8 cellular contexts compared by ENCODE assay signal in genomic region chr14:39267592-39268112, GRCh38. TPM values are rescaled to one million over a fixed set of nuclear protein-coding genes. Genes with fewer than 3 reads are reported as not detected.
A peak's percentile ranks its signal among the peaks of the same experiment; 100 is the strongest.
DNase-seq lines count a peak whose midpoint lies in the region; ATAC-seq and TF ChIP-seq lines count a peak whose summit lies in the region.

No MANE protein-coding gene starts in this region.

- H3K4me1 ChIP-seq in MM.1S (ENCODE audit: low read length) (peaks cover 9% of the 10 kb centered on the region; the same call in 1 of the 2 replicates), iPS-15b (ENCODE audit: control insufficient read depth, insufficient read depth, low read length) (no peaks in the 10 kb centered on the region)

- H3K9me2 ChIP-seq in MM.1S (replicated peaks; ENCODE audit: insufficient read depth, low read length): no peaks in the 10 kb centered on the region

- H3K9me3 ChIP-seq in MM.1S (replicated peaks; ENCODE audit: insufficient read depth, low read length) (no peaks in the 10 kb centered on the region), iPS-15b (ENCODE audit: control insufficient read depth, insufficient read depth, low read length) (peaks cover 4% of the 10 kb centered on the region)

- peak overlapping the region; percentile 66 for H3K4me3 Mint-ChIP-seq in stimulated activated effector memory CD8-positive, alpha-beta T cell treated with anti-CD3 and anti-CD28 coated beads, Interleukin-12 subunit alpha, Interleukin-12 subunit beta, amount 100 ng/mL, for 72 hours

- peak overlapping the region; percentile 96 for H3K27ac ChIP-seq in MM.1S (ENCODE audit: low read length)
- peak overlapping the region; percentile 100 for H3K27ac ChIP-seq in adipose tissue (ENCODE audit: low read depth, low read length)

- peak overlapping the region; percentile 64 for H3K4me2 ChIP-seq in MM.1S (ENCODE audit: low read depth, low read length)

- no peaks in the 10 kb centered on the region for H3K9me3 Mint-ChIP-seq in stimulated activated effector memory CD8-positive, alpha-beta T cell treated with anti-CD3 and anti-CD28 coated beads, Interleukin-12 subunit alpha, Interleukin-12 subunit beta, amount 100 ng/mL, for 72 hours

- H3K9ac ChIP-seq in MM.1S (ENCODE audit: low read length) (peak overlapping the region; percentile 90), iPS-15b (ENCODE audit: low read depth, low read length) (peak overlapping the region; percentile 84)

- H3K27me3 ChIP-seq in MM.1S (replicated peaks; ENCODE audit: insufficient read depth, low read length) (no peaks in the 10 kb centered on the region), iPS-15b (ENCODE audit: control insufficient read depth, insufficient read depth, low read length) (peaks cover 9% of the 10 kb centered on the region)

- no peak for TF ChIP-seq CTCF in MM.1S (IDR thresholded peaks at IDR 0.05; ENCODE audit: low read length)

- H3K27ac Mint-ChIP-seq in stimulated activated effector memory CD8-positive, alpha-beta T cell treated with anti-CD3 and anti-CD28 coated beads, Interleukin-12 subunit alpha, Interleukin-12 subunit beta, amount 100 ng/mL, for 72 hours: peak overlapping the region; percentile 99

- H3K36me3 ChIP-seq in MM.1S (replicated peaks; ENCODE audit: insufficient read depth, low read length): no peaks in the 10 kb centered on the region
- no peaks in the 10 kb centered on the region for H3K36me3 ChIP-seq in iPS-15b (ENCODE audit: control insufficient read depth, insufficient read depth, low read length)

- peak overlapping the region; percentile 38; the same call in 1 of the 2 replicates for H2AFZ ChIP-seq in MM.1S (ENCODE audit: low read length)

- H3K4me3 ChIP-seq in MM.1S (ENCODE audit: low read length) (peak overlapping the region; percentile 69), iPS-15b (ENCODE audit: low read depth, low read length) (peak overlapping the region; percentile 88)

- peaks cover 57% of the 10 kb centered on the region for H3K4me1 Mint-ChIP-seq in stimulated activated effector memory CD8-positive, alpha-beta T cell treated with anti-CD3 and anti-CD28 coated beads, Interleukin-12 subunit alpha, Interleukin-12 subunit beta, amount 100 ng/mL, for 72 hours

- H4K20me1 ChIP-seq in MM.1S (ENCODE audit: insufficient read depth, low read length): no peaks in the 10 kb centered on the region

- ATAC-seq in GM21576 (IDR thresholded peaks at IDR 0.05; ENCODE audit: unreplicated experiment): peak; percentile 7
- ATAC-seq in stimulated activated effector memory CD8-positive, alpha-beta T cell treated with anti-CD3 and anti-CD28 coated beads, Interleukin-12 subunit alpha, Interleukin-12 subunit beta, amount 100 ng/mL, for 72 hours: no peak
- no peak for ATAC-seq in GM19397 (IDR thresholded peaks at IDR 0.05; ENCODE audit: unreplicated experiment)

- peaks cover 18% of the 10 kb centered on the region; the same call in 1 of the 2 replicates for H3F3A ChIP-seq in MM.1S (ENCODE audit: insufficient read depth, low read length)

- H3K79me2 ChIP-seq in MM.1S (ENCODE audit: low read length): peaks cover 58% of the 10 kb centered on the region

- peaks cover 14% of the 10 kb centered on the region for H3K36me3 Mint-ChIP-seq in stimulated activated effector memory CD8-positive, alpha-beta T cell treated with anti-CD3 and anti-CD28 coated beads, Interleukin-12 subunit alpha, Interleukin-12 subunit beta, amount 100 ng/mL, for 72 hours

- DNase-seq in G401 (ENCODE audit: low spot score) (peak; percentile 53), MM.1S (peak; percentile 47), HK-2 (ENCODE audit: unreplicated experiment) (no peak)
- DNase-seq in stimulated activated effector memory CD8-positive, alpha-beta T cell treated with anti-CD3 and anti-CD28 coated beads, Interleukin-12 subunit alpha, Interleukin-12 subunit beta, amount 100 ng/mL, for 72 hours (ENCODE audit: low spot score in 2 of 2): no peak

- WGBS in adipose tissue, 3 donors: 1 to 2% (median 1%) methylated on average over 18 of the region's 18 CpGs

- in situ Hi-C loops in G401 (cut with HindIII; ENCODE audit: low sequenced_read_pairs): no loop called here

RNA-seq across cellular contexts. Expression of gene MIA2, which starts 33.9 kb away (rescaled TPM):
- 12.1 and 22.2 TPM in 2 replicates for total RNA-seq in G401 (2014; rRNA removed; shearing (Covaris generic))
- 10 to 100 TPM in 1 of 3 donors, 1 to 10 TPM in 2; 8.8 to 25.2 (median 9.8) TPM for polyA plus RNA-seq in adipose tissue

Comparison
In these comparisons a context has a peak if more than half of its experiments do, and no peak if none do; other contexts are left out.
1. DNase-seq: peak in G401 (single experiment) and MM.1S (single experiment); none in stimulated activated effector memory CD8-positive, alpha-beta T cell treated with anti-CD3 and anti-CD28 coated beads, Interleukin-12 subunit alpha, Interleukin-12 subunit beta, amount 100 ng/mL, for 72 hours (0 of 2) and HK-2 (single experiment).